In genomic region chr10:102476466-102477141, GRCh38 we compare ENCODE assay signal across 16 cellular contexts. TPM values are rescaled to one million over a fixed set of nuclear protein-coding genes. Genes with fewer than 3 reads are reported as not detected.
DNase-seq lines count a peak whose midpoint lies in the region; ATAC-seq and TF ChIP-seq lines count a peak whose summit lies in the region.
"Had no signal": no experiment of that assay in that cellular context is flagged by ENCODE, and none has a peak within 500 bp of the region (broad histone marks: within the 10 kb centered on the region; RNA-seq: fewer than 3 reads in every experiment).

No MANE protein-coding gene starts in this region.

- no peak overlapping the region for H3K4me3 Mint-ChIP-seq in activated naive CD4-positive, alpha-beta T cell treated with anti-CD3 and anti-CD28 coated beads, Interleukin-2, amount 10 ng/mL, durations not matched to agents 7 days and 5 days
- no peak overlapping the region for H3K4me3 Mint-ChIP-seq in stimulated activated naive B cell treated with anti-CD40 and anti-IgM and Interleukin-4, amounts not matched to agents 10 μg/mL and 1 μg/mL and 100 μg/mL, for 72 hours
- H3K4me3 Mint-ChIP-seq: GM23338, nephron progenitor cell had no signal

- peak overlapping the region; percentile 14 for H3K27ac Mint-ChIP-seq in activated naive CD4-positive, alpha-beta T cell treated with anti-CD3 and anti-CD28 coated beads, Interleukin-2, amount 10 ng/mL, durations not matched to agents 7 days and 5 days
- peak overlapping the region; percentile 47 for H3K27ac Mint-ChIP-seq in stimulated activated naive B cell treated with anti-CD40 and anti-IgM and Interleukin-4, amounts not matched to agents 10 μg/mL and 1 μg/mL and 100 μg/mL, for 72 hours
- H3K27ac Mint-ChIP-seq: GM23338, nephron progenitor cell had no signal

- peak; percentile 43 for DNase-seq in activated naive CD4-positive, alpha-beta T cell treated with anti-CD3 and anti-CD28 coated beads, Interleukin-2, amount 10 ng/mL, durations not matched to agents 7 days and 5 days
- DNase-seq in activated naive CD4-positive, alpha-beta T cell treated with Interleukin-2 at 50 U/mL for 16 hours = no peak
- peak; percentile 30 for DNase-seq in NCI-H510A treated with DMSO at 0.1 percent for 48 hours (lab: John Stamatoyannopoulos, UW)
- peak; percentile 48 for DNase-seq in cerebellum (ENCODE audit: low spot score)
- no peak for DNase-seq in stimulated activated naive B cell treated with anti-CD40 and anti-IgM and Interleukin-4, amounts not matched to agents 10 μg/mL and 1 μg/mL and 100 μg/mL, for 72 hours
- no peak for DNase-seq in right atrium auricular region (ENCODE audit: low spot score)
- DNase-seq in globus pallidus (ENCODE audit: low spot score) = no peak
- DNase-seq in NCI-H446 (lab: John Stamatoyannopoulos, UW) = no peak
- DNase-seq: activated gamma-delta T cell treated with Interleukin-2 at 50 U/mL for 16 hours, brain microvascular endothelial cell, NCI-H524 treated with DMSO at 0.1 percent for 48 hours, nephron progenitor cell, OCI-M1 had no signal

- no peaks in the 10 kb centered on the region for H3K27me3 ChIP-seq in right atrium auricular region
- H3K27me3 ChIP-seq: brain microvascular endothelial cell, dorsolateral prefrontal cortex, esophagus muscularis mucosa had no signal

- H3K36me3 Mint-ChIP-seq in activated naive CD4-positive, alpha-beta T cell treated with anti-CD3 and anti-CD28 coated beads, Interleukin-2, amount 10 ng/mL, durations not matched to agents 7 days and 5 days = peaks cover 32% of the 10 kb centered on the region
- peaks cover 28 to 37% of the 10 kb centered on the region in 2 donors for H3K36me3 Mint-ChIP-seq in stimulated activated naive B cell treated with anti-CD40 and anti-IgM and Interleukin-4, amounts not matched to agents 10 μg/mL and 1 μg/mL and 100 μg/mL, for 72 hours

- H3K36me3 ChIP-seq in right atrium auricular region = peaks cover 25% of the 10 kb centered on the region

- no peaks in the 10 kb centered on the region for H3K27me3 Mint-ChIP-seq in activated naive CD4-positive, alpha-beta T cell treated with anti-CD3 and anti-CD28 coated beads, Interleukin-2, amount 10 ng/mL, durations not matched to agents 7 days and 5 days
- no peaks in the 10 kb centered on the region for H3K27me3 Mint-ChIP-seq in stimulated activated naive B cell treated with anti-CD40 and anti-IgM and Interleukin-4, amounts not matched to agents 10 μg/mL and 1 μg/mL and 100 μg/mL, for 72 hours

- peaks cover 29% of the 10 kb centered on the region for H3K4me1 Mint-ChIP-seq in activated naive CD4-positive, alpha-beta T cell treated with anti-CD3 and anti-CD28 coated beads, Interleukin-2, amount 10 ng/mL, durations not matched to agents 7 days and 5 days
- peaks cover 13 to 21% of the 10 kb centered on the region in 2 donors for H3K4me1 Mint-ChIP-seq in stimulated activated naive B cell treated with anti-CD40 and anti-IgM and Interleukin-4, amounts not matched to agents 10 μg/mL and 1 μg/mL and 100 μg/mL, for 72 hours
- H3K4me1 Mint-ChIP-seq: GM23338, nephron progenitor cell had no signal

- no peak for TF ChIP-seq CTCF in right atrium auricular region (IDR thresholded peaks at IDR 0.05)

- ATAC-seq in stimulated activated naive B cell treated with anti-CD40 and anti-IgM and Interleukin-4, amounts not matched to agents 10 μg/mL and 1 μg/mL and 100 μg/mL, for 72 hours (replicated peaks) = no peak
- ATAC-seq: GM23338 had no signal

- CTCF ChIA-PET in activated naive CD4-positive, alpha-beta T cell treated with anti-CD3 and anti-CD28 coated beads, Interleukin-2, amount 10 ng/mL, durations not matched to agents 7 days and 5 days (lab: Charles Lee) = interaction anchor here (3.7 kb wide), 1 partner anchor 7 kb away, joined by 13 read pairs; no protein-coding TSS in a partner anchor

- peaks cover 0 to 7% of the 10 kb centered on the region in 2 donors for H3K4me1 ChIP-seq in right atrium auricular region

- H3K4me3 ChIP-seq in right atrium auricular region = no peak overlapping the region
- H3K4me3 ChIP-seq: dorsolateral prefrontal cortex, esophagus muscularis mucosa, GM23338 had no signal

- H3K9me3 ChIP-seq in right atrium auricular region = no peaks in the 10 kb centered on the region
- H3K9me3 ChIP-seq: esophagus muscularis mucosa had no signal

- no peaks in the 10 kb centered on the region for H3K9me3 Mint-ChIP-seq in activated naive CD4-positive, alpha-beta T cell treated with anti-CD3 and anti-CD28 coated beads, Interleukin-2, amount 10 ng/mL, durations not matched to agents 7 days and 5 days
- no peaks in the 10 kb centered on the region for H3K9me3 Mint-ChIP-seq in stimulated activated naive B cell treated with anti-CD40 and anti-IgM and Interleukin-4, amounts not matched to agents 10 μg/mL and 1 μg/mL and 100 μg/mL, for 72 hours
- H3K9me3 Mint-ChIP-seq: GM23338, nephron progenitor cell had no signal

- H3K27ac ChIP-seq in right atrium auricular region = no peak overlapping the region
- H3K27ac ChIP-seq: brain microvascular endothelial cell had no signal

RNA-seq across cellular contexts. Expression of gene C10orf95, which starts 25.3 kb away (rescaled TPM):
- total RNA-seq in cerebellum (not detected), right atrium auricular region (not detected)

RNA-seq across cellular contexts. Expression of gene ACTR1A, which starts 25.9 kb away (rescaled TPM):
- total RNA-seq in cerebellum (115 TPM), right atrium auricular region (100 to 1,000 TPM; 107 to 124 TPM)

RNA-seq across cellular contexts. Expression of gene SUFU, which starts 27.2 kb away (rescaled TPM):
- total RNA-seq in cerebellum (6.0 TPM), right atrium auricular region (1 to 10 TPM; 4.9 to 6.4 TPM)

RNA-seq across cellular contexts. Expression of gene CUEDC2, which starts 44.2 kb away (rescaled TPM):
- total RNA-seq in cerebellum = 28.3 TPM
- total RNA-seq in right atrium auricular region = 10 to 100 TPM; 79.1 to 87.1 TPM

RNA-seq across cellular contexts. Expression of gene FBXL15, which starts 56.0 kb away (rescaled TPM):
- 6.2 TPM for total RNA-seq in cerebellum
- total RNA-seq in right atrium auricular region = 10 to 100 TPM; 16.6 to 21.3 TPM

Comparison
In these comparisons a context has a peak if more than half of its experiments do, and no peak if none do; other contexts are left out.
1. DNase-seq: peak in activated naive CD4-positive, alpha-beta T cell treated with anti-CD3 and anti-CD28 coated beads, Interleukin-2, amount 10 ng/mL, durations not matched to agents 7 days and 5 days (single experiment), NCI-H510A treated with DMSO at 0.1 percent for 48 hours (single experiment) and cerebellum (single experiment); none in activated naive CD4-positive, alpha-beta T cell treated with Interleukin-2 at 50 U/mL for 16 hours (single experiment), stimulated activated naive B cell treated with anti-CD40 and anti-IgM and Interleukin-4, amounts not matched to agents 10 μg/mL and 1 μg/mL and 100 μg/mL, for 72 hours (single experiment), right atrium auricular region (single experiment), globus pallidus (single experiment) and NCI-H446 (0 of 2).